In the genomic region with DNA sequence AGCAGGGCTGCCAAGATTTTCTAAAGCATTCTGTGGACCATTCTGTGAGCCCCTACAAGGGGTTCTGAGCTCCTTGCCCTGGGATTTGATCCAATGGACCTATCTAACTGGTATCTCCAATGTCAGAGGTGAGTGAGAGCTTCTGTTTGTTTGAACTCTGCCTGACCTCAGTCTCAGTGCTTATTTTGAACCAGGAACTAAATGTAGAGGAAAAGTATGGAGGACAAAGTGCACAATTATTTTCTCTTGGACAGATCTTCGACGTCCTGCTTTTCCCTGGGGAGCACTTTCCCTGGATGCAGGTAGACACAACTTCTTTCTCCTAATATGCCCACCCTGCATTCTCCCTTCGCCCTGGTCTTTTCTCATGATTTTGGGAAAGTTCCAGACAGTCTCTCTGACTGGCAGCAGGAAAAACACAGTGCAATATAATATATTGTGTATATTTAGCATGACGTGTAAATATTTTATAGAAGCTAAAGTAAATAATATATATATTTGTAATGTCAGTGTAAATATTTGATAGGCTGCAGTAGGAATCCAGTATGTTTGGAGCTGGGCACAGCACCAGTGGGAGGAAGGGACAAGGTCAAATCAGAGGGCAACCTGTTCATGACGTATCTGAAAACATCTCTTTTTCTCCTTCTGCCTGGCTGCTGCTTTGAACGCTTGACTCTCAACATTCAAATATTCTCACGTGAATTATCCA, we compare ENCODE assay signal across 1 cellular context.
TF ChIP-seq lines count a peak whose summit lies in the region.

No MANE protein-coding gene starts in this region.

TF ChIP-seq in HepG2, 621 proteins besides CTCF, POLR2A, EP300 and RAD21 (continued from another document):
- TF ChIP-seq, protein P1, sequence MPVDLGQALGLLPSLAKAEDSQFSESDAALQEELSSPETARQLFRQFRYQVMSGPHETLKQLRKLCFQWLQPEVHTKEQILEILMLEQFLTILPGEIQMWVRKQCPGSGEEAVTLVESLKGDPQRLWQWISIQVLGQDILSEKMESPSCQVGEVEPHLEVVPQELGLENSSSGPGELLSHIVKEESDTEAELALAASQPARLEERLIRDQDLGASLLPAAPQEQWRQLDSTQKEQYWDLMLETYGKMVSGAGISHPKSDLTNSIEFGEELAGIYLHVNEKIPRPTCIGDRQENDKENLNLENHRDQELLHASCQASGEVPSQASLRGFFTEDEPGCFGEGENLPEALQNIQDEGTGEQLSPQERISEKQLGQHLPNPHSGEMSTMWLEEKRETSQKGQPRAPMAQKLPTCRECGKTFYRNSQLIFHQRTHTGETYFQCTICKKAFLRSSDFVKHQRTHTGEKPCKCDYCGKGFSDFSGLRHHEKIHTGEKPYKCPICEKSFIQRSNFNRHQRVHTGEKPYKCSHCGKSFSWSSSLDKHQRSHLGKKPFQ (CRISPR knock-in tag; IDR thresholded peaks at IDR 0.05; ENCODE audit: insufficient replicate concordance), result no peak
- TF ChIP-seq NR2F1 (CRISPR knock-in tag; IDR thresholded peaks at IDR 0.05), result 0 out of 4 replicates have a peak, but pooled peaks of 1 of the 2 experiments have one; percentile 15
- no peak for TF ChIP-seq ATRX (CRISPR knock-in tag; IDR thresholded peaks at IDR 0.05; ENCODE audit: borderline replicate concordance)
- TF ChIP-seq DMTF1 (CRISPR knock-in tag; IDR thresholded peaks at IDR 0.05), result no peak
